ENCODE assay signal across 8 cellular contexts in the genomic region with DNA sequence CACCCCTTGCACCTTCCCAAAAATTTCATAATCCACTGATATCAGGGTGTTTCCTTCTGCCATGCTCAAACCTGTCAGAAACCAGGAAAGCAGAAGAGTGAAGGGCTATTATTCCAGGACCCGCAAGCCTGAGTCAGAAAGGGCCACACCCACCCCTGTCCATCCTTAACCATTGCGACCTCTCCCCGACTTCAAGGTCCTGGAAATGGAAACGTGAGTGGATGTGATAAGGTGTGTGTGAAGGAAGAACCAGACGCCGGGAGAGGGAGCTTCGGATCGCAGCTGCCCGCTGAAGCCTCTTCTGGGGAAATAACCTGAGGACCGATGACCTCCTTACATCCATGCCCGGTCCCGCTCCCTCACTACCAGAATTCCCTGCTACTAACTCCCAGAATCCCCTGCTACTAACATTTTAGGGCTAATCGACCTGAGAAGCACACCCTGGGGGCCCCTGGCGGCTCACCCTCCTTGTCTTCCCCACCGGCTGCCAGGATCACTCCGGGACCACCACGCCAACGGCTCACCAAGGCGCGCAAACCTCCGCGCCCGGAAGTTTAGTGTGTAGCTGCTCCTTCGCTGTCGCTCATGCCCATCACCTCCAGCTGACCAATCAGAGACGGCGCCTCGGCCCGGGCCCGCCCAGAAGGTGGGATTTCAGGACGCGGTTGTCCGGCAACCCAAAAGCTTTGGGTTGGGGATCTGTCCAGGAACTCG. TPM values are rescaled to one million over a fixed set of nuclear protein-coding genes. Genes with fewer than 3 reads are reported as not detected.
DNase-seq lines count a peak whose midpoint lies in the region; ATAC-seq and TF ChIP-seq lines count a peak whose summit lies in the region.

A gene (minus strand): TSS at position 534 of the 714 bp plus-strand sequence. CDS start 471 bp downstream, at position 63.

- no peak within 1 kb of the TSS for H2BK120ac ChIP-seq in neuronal stem cell (ENCODE audit: low read depth, low read length)

- H3K9ac ChIP-seq in neuronal stem cell (ENCODE audit: low read depth, low read length, poor library complexity) = peak within 1 kb of the TSS; percentile 82

- DNase-seq in GM03348 (ENCODE audit: low spot score) = peak; percentile 97
- DNase-seq in HFF-Myc (ENCODE audit: extremely low read depth, low read depth) = no peak
- DNase-seq in MV-4-11 (lab: John Stamatoyannopoulos, UW) = peak; percentile 90
- DNase-seq in SJSA1 (ENCODE audit: low read depth in 1 of 2, low spot score in 2 of 2) = peak; percentile 85 to 87
- DNase-seq in activated naive CD4-positive, alpha-beta T cell (lab: John Stamatoyannopoulos, UW) = peak; percentile 75 to 85 (median 80)
- peak; percentile 59 to 80 for DNase-seq in foreskin keratinocyte
- peak; percentile 90 for DNase-seq in neuronal stem cell (ENCODE audit: low spot score)
- peak; percentile 18 to 96 (median 85) for DNase-seq in substantia nigra (lab: John Stamatoyannopoulos, UW)

- no peak within 1 kb of the TSS for H2BK15ac ChIP-seq in neuronal stem cell (ENCODE audit: low read length)

- no peak within 1 kb of the TSS for H2BK12ac ChIP-seq in neuronal stem cell (ENCODE audit: low read length)

- H3K36me3 ChIP-seq in SJSA1 (peaks cover 30% of the 10 kb centered on the region), neuronal stem cell (replicated peaks in 1 of 2; ENCODE audit: control insufficient read depth in 2 of 2, insufficient read depth in 2 of 2, low read length in 2 of 2) (peaks cover 0 to 29% of the 10 kb centered on the region in 2 donors)

- H2AFZ ChIP-seq in neuronal stem cell (ENCODE audit: low read length) = peak within 1 kb of the TSS; percentile 94

- no peak within 1 kb of the TSS for H3K4ac ChIP-seq in neuronal stem cell (ENCODE audit: low read length)

- H2BK5ac ChIP-seq in neuronal stem cell (ENCODE audit: low read length) = no peak within 1 kb of the TSS

- H3K14ac ChIP-seq in neuronal stem cell (ENCODE audit: low read length) = no peak within 1 kb of the TSS

- H3K4me3 ChIP-seq in HFF-Myc (replicated peaks; ENCODE audit: low read depth, low read length) (peak within 1 kb of the TSS; percentile 65), SJSA1 (peak within 1 kb of the TSS; percentile 67), neuronal stem cell (ENCODE audit: low read length in 2 of 2) (peak within 1 kb of the TSS; percentile 85 to 88)

- peak; percentile 94 for ATAC-seq in foreskin keratinocyte

- no peak within 1 kb of the TSS for H3K23ac ChIP-seq in neuronal stem cell (ENCODE audit: low read depth, low read length, poor library complexity)

- no peaks in the 10 kb centered on the region for H3K9me3 ChIP-seq in SJSA1 (replicated peaks)
- H3K9me3 ChIP-seq in neuronal stem cell (replicated peaks in 1 of 2; ENCODE audit: control insufficient read depth in 2 of 2, insufficient read depth in 1 of 2, low read depth in 1 of 2, low read length in 2 of 2) = peaks cover 0 to 23% of the 10 kb centered on the region in 2 donors

- peak within 1 kb of the TSS; percentile 57 for H3K27ac ChIP-seq in SJSA1
- H3K27ac ChIP-seq in foreskin keratinocyte = peak within 1 kb of the TSS; percentile 30
- H3K27ac ChIP-seq in neuronal stem cell (replicated peaks; ENCODE audit: low read length) = no peak within 1 kb of the TSS
- H3K27ac ChIP-seq in substantia nigra (ENCODE audit: low read depth, low read length, poor library complexity, severe bottlenecking) = peak within 1 kb of the TSS; percentile 62

- TF ChIP-seq CTCF in HFF-Myc (IDR thresholded peaks at IDR 0.05; ENCODE audit: low read depth, low read length, missing control alignments) (no peak), foreskin keratinocyte (conservative IDR thresholded peaks at IDR 0.05) (peak; percentile 21)

- H3K27me3 ChIP-seq in SJSA1 (replicated peaks) (no peaks in the 10 kb centered on the region), foreskin keratinocyte (no peaks in the 10 kb centered on the region), neuronal stem cell (ENCODE audit: control insufficient read depth in 3 of 3, insufficient read depth in 3 of 3, low read depth in 1 of 3, low read length in 3 of 3) (peaks cover 0 to 5% (median 0%) of the 10 kb centered on the region in 3 experiments)

- H3K4me1 ChIP-seq in SJSA1 (replicated peaks) (peaks cover 32% of the 10 kb centered on the region), foreskin keratinocyte (peaks cover 9% of the 10 kb centered on the region), neuronal stem cell (ENCODE audit: control insufficient read depth in 2 of 2, insufficient read depth in 1 of 2, low read depth in 1 of 2, low read length in 2 of 2) (peaks cover 7 to 11% of the 10 kb centered on the region in 2 donors)

- H3K4me2 ChIP-seq in neuronal stem cell (ENCODE audit: insufficient read depth, low read length, poor library complexity, severe bottlenecking) = peak within 1 kb of the TSS; percentile 80

- peak within 1 kb of the TSS; percentile 68 for H3K18ac ChIP-seq in neuronal stem cell (ENCODE audit: low read length)

- WGBS in neuronal stem cell (ENCODE audit: extremely low coverage in 2 of 2, insufficient read length in 2 of 2, insufficient replicate concordance in 1 of 2), 2 donors = no CpG with 5 or more reads among the region's 34 CpGs

- no peak within 1 kb of the TSS for H4K8ac ChIP-seq in neuronal stem cell (ENCODE audit: low read depth, low read length)

- peaks cover 6% of the 10 kb centered on the region for H3K79me1 ChIP-seq in neuronal stem cell (ENCODE audit: low read depth, low read length)

- H4K91ac ChIP-seq in neuronal stem cell (ENCODE audit: low read depth, low read length, poor library complexity) = no peak within 1 kb of the TSS

- H2AK5ac ChIP-seq in neuronal stem cell (ENCODE audit: low read depth, low read length) = no peak within 1 kb of the TSS

RNA-seq across cellular contexts. Expression of the gene that starts here (rescaled TPM):
- 11.5 and 29.5 TPM in 2 replicates for total RNA-seq in SJSA1 (2014; rRNA removed; shearing (Covaris generic))
- total RNA-seq in foreskin keratinocyte = 13.3 and 14.8 TPM in 2 replicates
- polyA plus RNA-seq in foreskin keratinocyte = 19.4 and 21.0 TPM in 2 replicates
- 71.8 TPM for polyA plus RNA-seq in neuronal stem cell (2013, experiment 1 of 2)
- 69.0 TPM for polyA plus RNA-seq in neuronal stem cell (2013, experiment 2 of 2)
